8 cellular contexts compared by ENCODE assay signal in the genomic region with DNA sequence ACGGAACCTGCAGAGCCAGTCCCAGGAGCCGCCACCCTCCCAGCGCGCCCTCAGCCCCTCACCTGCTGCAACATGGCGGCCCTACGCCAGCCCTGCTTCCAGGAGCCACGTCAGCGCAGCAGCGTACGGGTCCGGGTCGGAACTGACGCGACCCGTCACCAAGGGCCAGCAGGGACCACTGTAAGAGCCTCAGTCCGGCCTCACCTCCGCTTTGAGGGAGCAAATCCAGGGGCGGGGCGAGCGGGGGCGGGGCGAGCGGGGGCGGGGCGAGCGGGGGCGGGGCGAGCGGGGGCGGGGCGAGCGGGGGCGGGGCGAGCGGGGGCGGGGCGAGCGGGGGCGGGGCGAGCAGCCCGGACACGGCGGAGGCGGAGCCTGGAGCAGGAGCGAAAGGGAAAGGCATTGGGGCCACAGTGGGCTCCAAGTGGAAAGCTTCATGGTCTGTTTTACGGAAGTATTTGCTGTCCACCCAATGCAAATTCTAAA. TPM values are rescaled to one million over a fixed set of nuclear protein-coding genes. Genes with fewer than 3 reads are reported as not detected.
DNase-seq lines count a peak whose midpoint lies in the region; ATAC-seq lines count a peak whose summit lies in the region.
"Not testable (repeated sequence)": the region's sequence is repeated elsewhere in the genome, so short reads cannot be mapped to it uniquely, and the experiment has no call there.

Gene TVP23C, minus strand, starts transcription at position 109 of the 483 bp plus-strand sequence. Its CDS starts 35 bp downstream, at position 74.

- DNase-seq in 8988T (peak; percentile 11), NCI-H460 (ENCODE audit: extremely low read depth, low read depth) (peak; percentile 71), iPS-NIHi7 (ENCODE audit: extremely low spot score) (peak; percentile 66)
- DNase-seq in activated CD4-positive, CD25-positive, alpha-beta regulatory T cell treated with anti-CD3 and anti-CD28 coated beads, Interleukin-2, amount 50 U/mL, for 72 hours, result peak; percentile 69
- DNase-seq in central memory CD4-positive, alpha-beta T cell, result peak; percentile 70

- not testable (repeated sequence) for H3K9me3 ChIP-seq in skeletal muscle tissue (ENCODE audit: control insufficient read depth in 3 of 3, low read length in 3 of 3)

- H3K4me3 ChIP-seq in skeletal muscle tissue (ENCODE audit: low read length in 3 of 3), result peak within 1 kb of the TSS; percentile 71 to 81 (median 79)

- H3K9ac ChIP-seq in skeletal muscle tissue (ENCODE audit: low read depth in 1 of 3, low read length in 3 of 3), result peak within 1 kb of the TSS; percentile 57 to 77 (median 62)

- H3K36me3 ChIP-seq in skeletal muscle tissue (ENCODE audit: control insufficient read depth in 3 of 3, insufficient read depth in 3 of 3, low read length in 3 of 3), result not testable (repeated sequence)

- ATAC-seq in GM18907 (IDR thresholded peaks at IDR 0.05; ENCODE audit: unreplicated experiment) (peak; percentile 84), HG03095 (IDR thresholded peaks at IDR 0.05; ENCODE audit: unreplicated experiment) (peak; percentile 82)

- H3K4me1 ChIP-seq in skeletal muscle tissue (ENCODE audit: control insufficient read depth in 3 of 3, insufficient read depth in 3 of 3, low read length in 3 of 3), result not testable (repeated sequence)

- H3K27ac ChIP-seq in skeletal muscle tissue (ENCODE audit: low read depth, low read length), result not testable (repeated sequence)

- not testable (repeated sequence) for H3K27me3 ChIP-seq in skeletal muscle tissue (ENCODE audit: control insufficient read depth in 3 of 3, insufficient read depth in 3 of 3, low read length in 3 of 3)

RNA-seq across cellular contexts. Expression of gene TVP23C, which starts in this region (rescaled TPM):
- total RNA-seq in NCI-H460 (2014; rRNA removed; shearing (Covaris generic)), result 14.7 and 21.7 TPM in 2 replicates
- 13.2 and 32.4 TPM in 2 replicates for polyA plus RNA-seq in NCI-H460 (2014; cell fraction: nucleus; rRNA removed)
- 32.9 TPM for total RNA-seq in skeletal muscle tissue

Comparison
In these comparisons a context has a peak if more than half of its experiments do, and no peak if none do; other contexts are left out.
1. DNase-seq: peak in every context shown above with its lines; median percentile 71 in NCI-H460; 70 in central memory CD4-positive, alpha-beta T cell; 69 in activated CD4-positive, CD25-positive, alpha-beta regulatory T cell treated with anti-CD3 and anti-CD28 coated beads, Interleukin-2, amount 50 U/mL, for 72 hours; 66 in iPS-NIHi7; 11 in 8988T.